2 cellular contexts compared by ENCODE assay signal in genomic region chr1:21068937-21069336, GRCh38.
TF ChIP-seq lines count a peak whose summit lies in the region.

No MANE protein-coding gene starts in this region.

TF ChIP-seq in HepG2, 621 proteins besides CTCF, POLR2A, EP300 and RAD21:
- no peak for TF ChIP-seq GLMP (CRISPR knock-in tag; IDR thresholded peaks at IDR 0.05; ENCODE audit: borderline replicate concordance)
- TF ChIP-seq MEF2D (CRISPR knock-in tag; IDR thresholded peaks at IDR 0.05): no peak
- no peak for TF ChIP-seq GLI4 (CRISPR knock-in tag; IDR thresholded peaks at IDR 0.05; ENCODE audit: borderline replicate concordance)
- no peak for TF ChIP-seq ZNF878 (CRISPR knock-in tag; IDR thresholded peaks at IDR 0.05)
TF ChIP-seq in HepG2: peak in this region for 0.

TF ChIP-seq in GM12878, 131 proteins besides CTCF, POLR2A, EP300 and RAD21:
- TF ChIP-seq NKRF (conservative IDR thresholded peaks at IDR 0.05) (no peak), ZBED1 (IDR thresholded peaks at IDR 0.05; ENCODE audit: borderline replicate concordance) (no peak), ZNF217 (IDR thresholded peaks at IDR 0.05) (no peak), NFIC (IDR thresholded peaks at IDR 0.05; ENCODE audit: low read depth, low read length) (no peak), BMI1 (IDR thresholded peaks at IDR 0.05; ENCODE audit: borderline replicate concordance) (no peak), CEBPB (IDR thresholded peaks at IDR 0.05; ENCODE audit: borderline replicate concordance in 1 of 2, low read depth in 2 of 2, low read length in 2 of 2) (no peak), SMAD1 (IDR thresholded peaks at IDR 0.05; ENCODE audit: low read depth, partially characterized antibody) (no peak), ZNF274 (IDR thresholded peaks at IDR 0.05; ENCODE audit: insufficient read depth, insufficient read length) (no peak), CBFB (IDR thresholded peaks at IDR 0.05; ENCODE audit: low read depth) (no peak), MEF2B (IDR thresholded peaks at IDR 0.05; ENCODE audit: partially characterized antibody, poor library complexity, severe bottlenecking) (no peak)
